Comparison of ENCODE assay signal across 21 cellular contexts in genomic region chr11:8259316-8259995, GRCh38. TPM values are rescaled to one million over a fixed set of nuclear protein-coding genes. Genes with fewer than 3 reads are reported as not detected.
DNase-seq lines count a peak whose midpoint lies in the region; ATAC-seq and TF ChIP-seq lines count a peak whose summit lies in the region.
"Had no signal": no experiment of that assay in that cellular context is flagged by ENCODE, and none has a peak within 500 bp of the region (broad histone marks: within the 10 kb centered on the region; RNA-seq: fewer than 3 reads in every experiment).

No MANE protein-coding gene starts in this region.

- H3K9me3 Mint-ChIP-seq in brain: peaks cover 0 to 3% (median 0%) of the 10 kb centered on the region in 5 experiments
- H3K9me3 Mint-ChIP-seq: nephron progenitor cell; T-helper 2 cell treated with Interferon-gamma antibody and Interleukin-4, amounts not matched to agents 5 μg/mL and 100 μg/mL, for 36 hours had no signal

- H3K36me3 ChIP-seq in BLaER1 treated with 17β-estradiol and CSF1 and Interleukin-3, amounts not matched to agents 10 nM and 100 nM: no peaks in the 10 kb centered on the region
- H3K36me3 ChIP-seq: esophagus muscularis mucosa, prostate gland had no signal

- peak overlapping the region in 4 of 5 experiments; percentile 4 to 85 (median 45) for H3K4me3 Mint-ChIP-seq in brain
- H3K4me3 Mint-ChIP-seq: nephron progenitor cell; T-helper 2 cell treated with Interferon-gamma antibody and Interleukin-4, amounts not matched to agents 5 μg/mL and 100 μg/mL, for 36 hours had no signal

- intact Hi-C loops in sciatic nerve (cut with DNase I): no loop called here

- peaks cover 0 to 29% (median 11%) of the 10 kb centered on the region in 11 experiments; a peak in 12 of 22 replicates for H4K20me1 ChIP-seq in BLaER1 treated with 17β-estradiol and CSF1 and Interleukin-3, amounts not matched to agents 10 nM and 100 nM

- no peak overlapping the region for H3K4me3 ChIP-seq in BLaER1 treated with 17β-estradiol and CSF1 and Interleukin-3, amounts not matched to agents 10 nM and 100 nM
- H3K4me3 ChIP-seq: esophagus muscularis mucosa, PC-9, prostate gland, testis had no signal

- no peak overlapping the region for H3K9ac ChIP-seq in BLaER1 treated with 17β-estradiol and CSF1 and Interleukin-3, amounts not matched to agents 10 nM and 100 nM

- H3K27me3 Mint-ChIP-seq in brain: peaks cover 20% of the 10 kb centered on the region

- peak overlapping the region in 3 of 5 experiments; percentile 49 to 82 (median 69) for H3K27ac Mint-ChIP-seq in brain
- H3K27ac Mint-ChIP-seq: nephron progenitor cell; T-helper 2 cell treated with Interferon-gamma antibody and Interleukin-4, amounts not matched to agents 5 μg/mL and 100 μg/mL, for 36 hours had no signal

- no peak overlapping the region for H3K27ac ChIP-seq in BLaER1 treated with 17β-estradiol and CSF1 and Interleukin-3, amounts not matched to agents 10 nM and 100 nM
- H3K27ac ChIP-seq: esophagus muscularis mucosa, PC-9, prostate gland, testis had no signal

- peaks cover 46 to 59% (median 51%) of the 10 kb centered on the region in 11 experiments for H3K27me3 ChIP-seq in BLaER1 treated with 17β-estradiol and CSF1 and Interleukin-3, amounts not matched to agents 10 nM and 100 nM
- H3K27me3 ChIP-seq: testis had no signal

- peak overlapping the region; percentile 57 to 89 (median 74) for H3K4me2 ChIP-seq in BLaER1 treated with 17β-estradiol and CSF1 and Interleukin-3, amounts not matched to agents 10 nM and 100 nM

- TF ChIP-seq CTCF in brain (conservative IDR thresholded peaks at IDR 0.05): no peak

- no peaks in the 10 kb centered on the region for H3K9me3 ChIP-seq in BLaER1 treated with 17β-estradiol and CSF1 and Interleukin-3, amounts not matched to agents 10 nM and 100 nM (replicated peaks in 1 of 11)
- H3K9me3 ChIP-seq: esophagus muscularis mucosa, prostate gland, testis had no signal

- DNase-seq in HK-2 (ENCODE audit: unreplicated experiment) (peak; percentile 20), sciatic nerve (ENCODE audit: low spot score) (peak; percentile 48), AML-193 (lab: John Stamatoyannopoulos, UW) (no peak)
- DNase-seq in stimulated activated CD4-positive, alpha-beta T cell treated with anti-CD3 and anti-CD28 coated beads, Interleukin-4, amount 100 ng/mL, for 24 hours: no peak
- DNase-seq: amygdala; central memory CD4-positive, alpha-beta T cell; COR-L47; effector CD4-positive, alpha-beta T cell; NCI-H1417 treated with DMSO at 0.1 percent for 48 hours; NCI-H82; nephron progenitor cell; stimulated activated CD4-positive, alpha-beta T cell treated with anti-CD3 and anti-CD28 coated beads, Interleukin-12 subunit alpha, Interleukin-12 subunit beta, amount 100 ng/mL, for 4 hours; testis had no signal

- no peaks in the 10 kb centered on the region for H3K36me3 Mint-ChIP-seq in brain

- H3K4me1 ChIP-seq in BLaER1 treated with 17β-estradiol and CSF1 and Interleukin-3, amounts not matched to agents 10 nM and 100 nM: peaks cover 28 to 42% (median 38%) of the 10 kb centered on the region in 10 experiments
- H3K4me1 ChIP-seq: prostate gland, testis had no signal

- peaks cover 81% of the 10 kb centered on the region for H3K4me1 Mint-ChIP-seq in brain

- ATAC-seq in sciatic nerve: no peak
- no peak for ATAC-seq in HG03045 (IDR thresholded peaks at IDR 0.05; ENCODE audit: unreplicated experiment)
- ATAC-seq: left colon had no signal

RNA-seq across cellular contexts. Expression of gene LMO1, which starts 4.2 kb away (rescaled TPM):
- polyA plus RNA-seq in brain (ENCODE audit: insufficient read depth, low read depth, low replicate concordance): 0.93 TPM
- 0.62 TPM for total RNA-seq in sciatic nerve
- total RNA-seq: left colon, PC-9, prostate gland had no signal

Comparison
In these comparisons a context has a peak if more than half of its experiments do, and no peak if none do; other contexts are left out.
1. DNase-seq: peak in HK-2 (single experiment) and sciatic nerve (single experiment); none in AML-193 (0 of 2) and stimulated activated CD4-positive, alpha-beta T cell treated with anti-CD3 and anti-CD28 coated beads, Interleukin-4, amount 100 ng/mL, for 24 hours (single experiment).